In the genomic region with DNA sequence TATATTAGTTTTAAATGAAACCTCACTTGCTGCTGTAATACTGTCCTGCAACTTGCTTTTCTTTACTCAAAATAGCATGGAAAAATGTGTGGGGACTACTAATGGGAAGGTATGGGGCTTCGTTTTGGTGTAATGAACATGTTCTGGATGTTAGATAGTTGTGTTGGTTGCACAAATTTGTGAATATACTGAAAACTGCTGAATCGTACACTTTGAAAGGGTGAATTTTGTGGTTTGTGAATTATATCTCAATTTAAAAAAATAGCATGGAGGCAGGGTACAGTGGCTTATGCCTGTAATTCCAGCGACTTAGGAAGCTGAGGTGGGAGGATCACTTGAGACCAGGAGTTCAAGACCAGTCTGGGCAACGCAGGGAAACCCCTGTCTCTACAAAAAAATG, we compare ENCODE assay signal across 1 cellular context.
TF ChIP-seq lines count a peak whose summit lies in the region.

No MANE protein-coding gene starts in this region.

TF ChIP-seq in HCT116, 20 proteins besides CTCF, POLR2A, EP300 and RAD21:
- TF ChIP-seq EZH2phosphoT487 (IDR thresholded peaks at IDR 0.05; ENCODE audit: borderline replicate concordance) (no peak), TCF7L2 (IDR thresholded peaks at IDR 0.05; ENCODE audit: borderline replicate concordance, extremely low read depth, insufficient read depth, insufficient read length) (no peak), YY1 (IDR thresholded peaks at IDR 0.05; ENCODE audit: extremely low read depth, insufficient replicate concordance, low read depth, low read length) (no peak), EGR1 (IDR thresholded peaks at IDR 0.05; ENCODE audit: low read depth) (no peak), CEBPB (IDR thresholded peaks at IDR 0.05; ENCODE audit: low read depth) (no peak), EZH2 (IDR thresholded peaks at IDR 0.05) (no peak), ZNF274 (IDR thresholded peaks at IDR 0.05; ENCODE audit: low read depth, low read length) (no peak), CBX3 (IDR thresholded peaks at IDR 0.05; ENCODE audit: low read depth) (no peak), SP1 (IDR thresholded peaks at IDR 0.05; ENCODE audit: low read depth) (no peak), ZBTB33 (IDR thresholded peaks at IDR 0.05; ENCODE audit: extremely low read depth, insufficient replicate concordance, low read length) (no peak)
